ENCODE assay signal across 28 cellular contexts in the genomic region with DNA sequence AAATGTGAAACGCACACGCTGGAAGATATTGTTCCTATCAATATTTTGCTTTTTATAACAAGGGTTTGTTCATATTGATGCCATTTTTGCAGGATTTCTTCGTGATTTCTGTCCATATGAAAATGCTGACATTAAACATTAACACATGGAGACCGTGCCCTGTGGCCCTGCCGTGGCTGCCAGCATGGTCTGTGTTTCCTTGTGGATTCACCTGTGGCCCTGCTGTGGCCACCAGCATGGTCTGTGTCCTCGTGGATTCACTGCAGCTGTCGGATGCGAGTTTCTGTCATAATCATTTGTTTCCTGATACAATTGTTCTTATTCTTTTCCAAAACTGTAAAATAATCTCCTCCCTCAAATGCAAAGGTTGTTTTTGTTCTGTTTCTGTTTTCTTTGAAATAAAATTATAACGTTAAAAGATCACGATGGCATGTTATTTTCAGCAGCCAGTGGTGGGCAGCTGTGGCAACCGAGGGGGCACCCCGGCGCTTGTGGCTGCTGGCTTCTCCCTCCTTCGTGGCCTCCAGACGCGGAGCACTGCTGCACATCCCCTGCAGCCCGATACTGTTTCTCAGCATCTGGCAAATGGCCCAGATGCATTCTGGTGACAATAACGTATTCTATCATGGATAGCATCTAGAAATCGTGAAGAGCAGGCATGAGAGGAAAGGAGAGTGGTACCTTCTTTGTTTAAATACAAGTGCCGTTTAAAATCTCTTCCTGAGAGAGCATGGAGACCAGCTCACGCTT.
DNase-seq lines count a peak whose midpoint lies in the region; FAIRE-seq and TF ChIP-seq lines count a peak whose summit lies in the region.
"Had no signal": no experiment of that assay in that cellular context is flagged by ENCODE, and none has a peak within 500 bp of the region (broad histone marks: within the 10 kb centered on the region; RNA-seq: fewer than 3 reads in every experiment).

No MANE protein-coding gene starts in this region.

- no peak overlapping the region for H3K4me3 Mint-ChIP-seq in chondrocyte (ENCODE audit: unreplicated experiment)
- H3K4me3 Mint-ChIP-seq: activated CD8-positive, alpha-beta T cell treated with anti-CD3 and anti-CD28 coated beads for 36 hours; CD8-positive, alpha-beta T cell; GM23338; HFFc6; IgD-negative memory B cell; natural killer cell treated with Interleukin-12 subunit alpha and Interleukin-12 subunit beta and Interleukin-15 and Interleukin-18, amount 100 ng/mL, for 72 hours; T-helper 17 cell had no signal

- no peaks in the 10 kb centered on the region for H3K9me3 ChIP-seq in Karpas-422 (ENCODE audit: low read length)
- H3K9me3 ChIP-seq: BE2C, gastrocnemius medialis had no signal

- no peak overlapping the region for H3K4me2 ChIP-seq in Karpas-422 (ENCODE audit: low read depth, low read length, poor library complexity, severe bottlenecking)
- H3K4me2 ChIP-seq: GM23338 had no signal

- H3K27me3 ChIP-seq in Karpas-422 (ENCODE audit: low read length) = no peaks in the 10 kb centered on the region
- H3K27me3 ChIP-seq: BE2C, breast epithelium, gastrocnemius medialis, tibial nerve had no signal

- H3K36me3 Mint-ChIP-seq in chondrocyte (ENCODE audit: low read depth) = peaks cover 2% of the 10 kb centered on the region
- H3K36me3 Mint-ChIP-seq: natural killer cell treated with Interleukin-12 subunit alpha and Interleukin-12 subunit beta and Interleukin-15 and Interleukin-18, amount 100 ng/mL, for 72 hours had no signal

- no peaks in the 10 kb centered on the region for H4K20me1 ChIP-seq in Karpas-422 (ENCODE audit: insufficient read depth, low read depth, low read length)

- peak; percentile 64 for FAIRE-seq in D721Med (lab: Jason Lieb, UNC)
- FAIRE-seq: G401.6, TTC549 had no signal

- no peak overlapping the region for H3K27ac ChIP-seq in Karpas-422 (ENCODE audit: low read length)
- H3K27ac ChIP-seq: breast epithelium, gastrocnemius medialis, tibial nerve had no signal

- no peak overlapping the region for H3K9ac ChIP-seq in Karpas-422 (ENCODE audit: low read length)

- H3K27ac Mint-ChIP-seq in chondrocyte (ENCODE audit: unreplicated experiment) = peak overlapping the region; percentile 57
- H3K27ac Mint-ChIP-seq: activated CD8-positive, alpha-beta T cell treated with anti-CD3 and anti-CD28 coated beads for 36 hours; CD8-positive, alpha-beta T cell; GM23338; HFFc6; natural killer cell treated with Interleukin-12 subunit alpha and Interleukin-12 subunit beta and Interleukin-15 and Interleukin-18, amount 100 ng/mL, for 72 hours; T-helper 17 cell had no signal

- peaks cover under 1% of the 10 kb centered on the region for H3K4me1 ChIP-seq in Karpas-422 (ENCODE audit: low read length)
- H3K4me1 ChIP-seq: BE2C, breast epithelium, gastrocnemius medialis had no signal

- no peaks in the 10 kb centered on the region for H3K9me3 Mint-ChIP-seq in chondrocyte (ENCODE audit: low read depth)
- H3K9me3 Mint-ChIP-seq: activated CD8-positive, alpha-beta T cell treated with anti-CD3 and anti-CD28 coated beads for 36 hours; activated naive CD4-positive, alpha-beta T cell treated with anti-CD3 and anti-CD28 coated beads, Interleukin-2, amount 50 U/mL, for 72 hours; CD8-positive, alpha-beta T cell; GM23338; HFFc6; IgD-negative memory B cell; natural killer cell treated with Interleukin-12 subunit alpha and Interleukin-12 subunit beta and Interleukin-15 and Interleukin-18, amount 100 ng/mL, for 72 hours had no signal

- no peaks in the 10 kb centered on the region for H3K9me2 ChIP-seq in Karpas-422 (replicated peaks; ENCODE audit: insufficient read depth, low read length)

- no peaks in the 10 kb centered on the region for H3K36me3 ChIP-seq in Karpas-422 (ENCODE audit: insufficient read depth, low read length)
- H3K36me3 ChIP-seq: BE2C, breast epithelium had no signal

- DNase-seq in D721Med (ENCODE audit: insufficient read length, low spot score) = no peak
- peak; percentile 84 for DNase-seq in DMS79 treated with DMSO at 0.1 percent for 48 hours (lab: John Stamatoyannopoulos, UW)
- peak; percentile 52 for DNase-seq in NCI-H2227 (lab: John Stamatoyannopoulos, UW; ENCODE audit: unreplicated experiment)
- DNase-seq in chondrocyte (ENCODE audit: low spot score) = no peak
- no peak for DNase-seq in RPMI8226
- DNase-seq in Karpas-422 = no peak
- DNase-seq in medulla oblongata (ENCODE audit: extremely low spot score) = no peak
- DNase-seq: activated CD8-positive, alpha-beta T cell treated with anti-CD3 and anti-CD28 coated beads for 36 hours; activated effector memory CD4-positive, alpha-beta T cell treated with Interleukin-2 at 50 U/mL for 16 hours; BE2C; CD8-positive, alpha-beta T cell; DMS53; gastrocnemius medialis; HFFc6; NCI-H1930; NCI-H510A treated with DMSO at 0.1 percent for 48 hours; NK-92 treated with Interleukin-12 subunit alpha and Interleukin-12 subunit beta, amount 100 ng/mL, for 24 hours; PC-3; stimulated activated CD4-positive, alpha-beta T cell treated with anti-CD3 and anti-CD28 coated beads, Interleukin-4, amount 100 ng/mL, for 24 hours; T-helper 17 cell had no signal

- no peaks in the 10 kb centered on the region for H3K4me1 Mint-ChIP-seq in chondrocyte (ENCODE audit: low read depth)
- H3K4me1 Mint-ChIP-seq: GM23338 had no signal

- no peaks in the 10 kb centered on the region for H3K79me2 ChIP-seq in Karpas-422 (ENCODE audit: low read length)

- TF ChIP-seq CTCF in D721Med (IDR thresholded peaks at IDR 0.05; ENCODE audit: insufficient read depth, missing control alignments) (no peak), chondrocyte (IDR thresholded peaks at IDR 0.05) (no peak)

- no peak overlapping the region for H2AFZ ChIP-seq in Karpas-422 (ENCODE audit: low read length)
- H2AFZ ChIP-seq: GM23338 had no signal

- H3K27me3 Mint-ChIP-seq in chondrocyte (ENCODE audit: low read depth) = no peaks in the 10 kb centered on the region
- H3K27me3 Mint-ChIP-seq: activated CD8-positive, alpha-beta T cell treated with anti-CD3 and anti-CD28 coated beads for 36 hours; IgD-negative memory B cell; natural killer cell treated with Interleukin-12 subunit alpha and Interleukin-12 subunit beta and Interleukin-15 and Interleukin-18, amount 100 ng/mL, for 72 hours; T-helper 17 cell had no signal

- H3K4me3 ChIP-seq in Karpas-422 (ENCODE audit: low read length) = no peak overlapping the region
- H3K4me3 ChIP-seq: breast epithelium, gastrocnemius medialis, GM23338, tibial nerve had no signal

Comparison
In these comparisons a context has a peak if more than half of its experiments do, and no peak if none do; other contexts are left out.
1. DNase-seq: peak in DMS79 treated with DMSO at 0.1 percent for 48 hours (single experiment) and NCI-H2227 (single experiment); none in D721Med (single experiment), chondrocyte (single experiment), RPMI8226 (single experiment), Karpas-422 (single experiment) and medulla oblongata (single experiment).